Comparison of ENCODE assay signal across 20 cellular contexts in the genomic region with DNA sequence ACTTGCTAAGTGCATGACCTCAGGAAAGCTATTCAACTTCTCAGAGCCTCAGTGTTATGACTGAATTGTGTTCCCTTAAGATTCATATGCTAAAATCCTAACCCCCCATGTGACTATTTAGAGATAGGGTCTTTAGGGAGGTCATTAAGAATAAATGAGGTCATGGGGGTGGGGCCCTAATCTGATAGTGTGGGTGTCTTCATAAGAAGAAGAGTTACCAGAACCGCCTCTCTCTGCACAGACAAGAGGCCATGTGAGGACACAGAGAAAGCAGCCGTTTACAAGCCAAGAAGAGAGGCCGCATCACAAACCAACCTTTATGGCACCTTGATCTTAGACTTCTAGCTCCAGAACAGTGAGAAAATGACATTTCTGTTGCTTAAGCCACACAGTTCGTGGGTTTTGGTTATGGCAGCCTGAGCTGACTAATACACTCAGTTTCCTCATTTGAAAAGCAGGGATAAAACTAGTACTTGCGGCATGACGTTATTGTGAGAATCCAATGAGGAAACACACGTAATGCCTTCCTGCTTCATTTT. TPM values are rescaled to one million over a fixed set of nuclear protein-coding genes. Genes with fewer than 3 reads are reported as not detected.
A peak's percentile ranks its signal among the peaks of the same experiment; 100 is the strongest.
DNase-seq lines count a peak whose midpoint lies in the region; ATAC-seq and TF ChIP-seq lines count a peak whose summit lies in the region.
"Had no signal": no experiment of that assay in that cellular context is flagged by ENCODE, and none has a peak within 500 bp of the region (broad histone marks: within the 10 kb centered on the region; RNA-seq: fewer than 3 reads in every experiment).

No MANE protein-coding gene starts in this region.

- WGBS in suprapubic skin, result 64% methylated on average over 7 of the region's 7 CpGs

- H3K9me3 Mint-ChIP-seq in activated naive CD8-positive, alpha-beta T cell treated with anti-CD3 and anti-CD28 coated beads, Interleukin-2, amount 50 U/mL, for 24 hours, result no peaks in the 10 kb centered on the region
- H3K9me3 Mint-ChIP-seq in activated naive CD8-positive, alpha-beta T cell treated with anti-CD3 and anti-CD28 coated beads for 36 hours, result no peaks in the 10 kb centered on the region
- H3K9me3 Mint-ChIP-seq: activated CD4-positive, alpha-beta memory T cell treated with anti-CD3 and anti-CD28 coated beads for 36 hours; CD4-positive, alpha-beta T cell; IgD-negative memory B cell; stimulated activated memory B cell treated with anti-CD40 and anti-IgM and Interleukin-4, amounts not matched to agents 10 μg/mL and 1 μg/mL and 100 μg/mL, for 72 hours had no signal

- ATAC-seq in activated naive CD8-positive, alpha-beta T cell treated with anti-CD3 and anti-CD28 coated beads, Interleukin-2, amount 50 U/mL, for 24 hours, result peak; percentile 25
- peak; percentile 29 for ATAC-seq in upper lobe of right lung
- no peak for ATAC-seq in HG03135 (IDR thresholded peaks at IDR 0.05; ENCODE audit: unreplicated experiment)
- ATAC-seq: stimulated activated memory B cell treated with anti-CD40 and anti-IgM and Interleukin-4, amounts not matched to agents 10 μg/mL and 1 μg/mL and 100 μg/mL, for 72 hours had no signal

- H3K4me3 ChIP-seq in upper lobe of right lung (no peak overlapping the region), suprapubic skin (no peak overlapping the region)
- H3K4me3 ChIP-seq: adrenal gland, lower lobe of right lung, PC-9, spleen had no signal

- TF ChIP-seq CTCF in upper lobe of right lung (IDR thresholded peaks at IDR 0.05) (no peak), suprapubic skin (IDR thresholded peaks at IDR 0.05) (no peak)

- TF ChIP-seq EP300 in suprapubic skin (IDR thresholded peaks at IDR 0.05), result no peak

- H3K4me3 Mint-ChIP-seq in activated naive CD8-positive, alpha-beta T cell treated with anti-CD3 and anti-CD28 coated beads, Interleukin-2, amount 50 U/mL, for 24 hours, result no peak overlapping the region
- no peak overlapping the region for H3K4me3 Mint-ChIP-seq in activated naive CD8-positive, alpha-beta T cell treated with anti-CD3 and anti-CD28 coated beads for 36 hours
- H3K4me3 Mint-ChIP-seq: activated CD4-positive, alpha-beta memory T cell treated with anti-CD3 and anti-CD28 coated beads for 36 hours; CD4-positive, alpha-beta T cell; IgD-negative memory B cell; stimulated activated memory B cell treated with anti-CD40 and anti-IgM and Interleukin-4, amounts not matched to agents 10 μg/mL and 1 μg/mL and 100 μg/mL, for 72 hours had no signal

- H3K27ac ChIP-seq in upper lobe of right lung (no peak overlapping the region), suprapubic skin (no peak overlapping the region)
- H3K27ac ChIP-seq: adrenal gland, lower lobe of right lung, PC-9 had no signal

- no peaks in the 10 kb centered on the region for H3K36me3 Mint-ChIP-seq in activated naive CD8-positive, alpha-beta T cell treated with anti-CD3 and anti-CD28 coated beads, Interleukin-2, amount 50 U/mL, for 24 hours (ENCODE audit: low read depth)
- H3K36me3 Mint-ChIP-seq in activated naive CD8-positive, alpha-beta T cell treated with anti-CD3 and anti-CD28 coated beads for 36 hours, result no peaks in the 10 kb centered on the region
- H3K36me3 Mint-ChIP-seq: activated CD4-positive, alpha-beta memory T cell treated with anti-CD3 and anti-CD28 coated beads for 36 hours; IgD-negative memory B cell; stimulated activated memory B cell treated with anti-CD40 and anti-IgM and Interleukin-4, amounts not matched to agents 10 μg/mL and 1 μg/mL and 100 μg/mL, for 72 hours had no signal

- no peak for DNase-seq in activated naive CD8-positive, alpha-beta T cell treated with anti-CD3 and anti-CD28 coated beads, Interleukin-2, amount 50 U/mL, for 24 hours
- DNase-seq in activated naive CD8-positive, alpha-beta T cell treated with anti-CD3 and anti-CD28 coated beads for 36 hours, result no peak
- DNase-seq in SIG-M5 (lab: John Stamatoyannopoulos, UW), result peak; percentile 75
- DNase-seq in fibroblast of peridontal ligament (ENCODE audit: extremely low read depth), result peak; percentile 27
- no peak for DNase-seq in upper lobe of right lung
- no peak for DNase-seq in suprapubic skin (ENCODE audit: low spot score in 2 of 2)
- no peak for DNase-seq in activated effector memory CD4-positive, alpha-beta T cell treated with anti-CD3 and anti-CD28 coated beads, Interleukin-2, amount 50 U/mL, for 16 hours
- DNase-seq: activated CD4-positive, alpha-beta memory T cell treated with anti-CD3 and anti-CD28 coated beads for 36 hours; adrenal gland; CD4-positive, alpha-beta T cell; lower lobe of right lung; NCI-H146; NCI-H446; PC-9; SW 1271 had no signal

- TF ChIP-seq POLR2A in suprapubic skin (IDR thresholded peaks at IDR 0.05), result no peak

- peaks cover under 1% of the 10 kb centered on the region for H3K4me1 ChIP-seq in upper lobe of right lung
- H3K4me1 ChIP-seq in suprapubic skin, result peaks cover 6% of the 10 kb centered on the region
- H3K4me1 ChIP-seq: adrenal gland had no signal

- no peak overlapping the region for H3K27ac Mint-ChIP-seq in activated naive CD8-positive, alpha-beta T cell treated with anti-CD3 and anti-CD28 coated beads, Interleukin-2, amount 50 U/mL, for 24 hours
- H3K27ac Mint-ChIP-seq in activated naive CD8-positive, alpha-beta T cell treated with anti-CD3 and anti-CD28 coated beads for 36 hours, result no peak overlapping the region
- H3K27ac Mint-ChIP-seq: activated CD4-positive, alpha-beta memory T cell treated with anti-CD3 and anti-CD28 coated beads for 36 hours; CD4-positive, alpha-beta T cell; IgD-negative memory B cell; progenitor cell of endocrine pancreas had no signal

- H3K27me3 ChIP-seq in upper lobe of right lung (no peaks in the 10 kb centered on the region), suprapubic skin (no peaks in the 10 kb centered on the region)
- H3K27me3 ChIP-seq: adrenal gland, spleen had no signal

- H3K27me3 Mint-ChIP-seq in activated naive CD8-positive, alpha-beta T cell treated with anti-CD3 and anti-CD28 coated beads, Interleukin-2, amount 50 U/mL, for 24 hours, result no peaks in the 10 kb centered on the region
- H3K27me3 Mint-ChIP-seq in activated naive CD8-positive, alpha-beta T cell treated with anti-CD3 and anti-CD28 coated beads for 36 hours, result no peaks in the 10 kb centered on the region
- H3K27me3 Mint-ChIP-seq: activated CD4-positive, alpha-beta memory T cell treated with anti-CD3 and anti-CD28 coated beads for 36 hours; CD4-positive, alpha-beta T cell; IgD-negative memory B cell; progenitor cell of endocrine pancreas; stimulated activated memory B cell treated with anti-CD40 and anti-IgM and Interleukin-4, amounts not matched to agents 10 μg/mL and 1 μg/mL and 100 μg/mL, for 72 hours had no signal

- intact Hi-C loops in upper lobe of right lung (cut with DNase I), result no loop called here

- peaks cover 11% of the 10 kb centered on the region for H3K4me1 Mint-ChIP-seq in activated naive CD8-positive, alpha-beta T cell treated with anti-CD3 and anti-CD28 coated beads, Interleukin-2, amount 50 U/mL, for 24 hours
- H3K4me1 Mint-ChIP-seq in activated naive CD8-positive, alpha-beta T cell treated with anti-CD3 and anti-CD28 coated beads for 36 hours, result peaks cover 7% of the 10 kb centered on the region

- H3K36me3 ChIP-seq in upper lobe of right lung (no peaks in the 10 kb centered on the region), suprapubic skin (no peaks in the 10 kb centered on the region)
- H3K36me3 ChIP-seq: adrenal gland, lower lobe of right lung, spleen had no signal

- H3K9me3 ChIP-seq in upper lobe of right lung, result no peaks in the 10 kb centered on the region
- no peaks in the 10 kb centered on the region for H3K9me3 ChIP-seq in suprapubic skin
- H3K9me3 ChIP-seq: adrenal gland, lower lobe of right lung, spleen had no signal

RNA-seq across cellular contexts. Expression of a gene that starts 9.9 kb away (rescaled TPM):
- 1 to 10 TPM in 1 of 2 experiments, under 1 TPM in 1; 0.74 to 1.2 TPM for total RNA-seq in activated naive CD8-positive, alpha-beta T cell treated with anti-CD3 and anti-CD28 coated beads for 36 hours
- 1.0 TPM for total RNA-seq in upper lobe of right lung
- not detected for total RNA-seq in suprapubic skin

RNA-seq across cellular contexts. Expression of a gene that starts 18.2 kb away (rescaled TPM):
- total RNA-seq in activated naive CD8-positive, alpha-beta T cell treated with anti-CD3 and anti-CD28 coated beads for 36 hours, result 10 to 100 TPM; 18.1 to 19.8 TPM
- total RNA-seq in upper lobe of right lung (419 TPM), suprapubic skin (100 to 1,000 TPM; 139 to 212 (median 172) TPM)

Comparison
In these comparisons a context has a peak if more than half of its experiments do, and no peak if none do; other contexts are left out.
1. DNase-seq: peak in SIG-M5 (single experiment) and fibroblast of peridontal ligament (single experiment); none in activated naive CD8-positive, alpha-beta T cell treated with anti-CD3 and anti-CD28 coated beads, Interleukin-2, amount 50 U/mL, for 24 hours (single experiment), activated naive CD8-positive, alpha-beta T cell treated with anti-CD3 and anti-CD28 coated beads for 36 hours (single experiment), upper lobe of right lung (single experiment), suprapubic skin (0 of 2) and activated effector memory CD4-positive, alpha-beta T cell treated with anti-CD3 and anti-CD28 coated beads, Interleukin-2, amount 50 U/mL, for 16 hours (single experiment).
2. RNA of a gene that starts 18.2 kb away (total RNA-seq): 419 TPM in upper lobe of right lung (single experiment) and 139 to 212 TPM in suprapubic skin; 18.1 to 19.8 TPM in activated naive CD8-positive, alpha-beta T cell treated with anti-CD3 and anti-CD28 coated beads for 36 hours; every median in the first group is over 4 times any median in the second.